17 cellular contexts compared by ENCODE assay signal in genomic region chr20:11822116-11822794, GRCh38.
"Had no signal": no experiment of that assay in that cellular context is flagged by ENCODE, and none has a peak within 500 bp of the region (broad histone marks: within the 10 kb centered on the region; RNA-seq: fewer than 3 reads in every experiment).

No MANE protein-coding gene starts in this region.

- H3K9me3 ChIP-seq: left lung, psoas muscle, tibial artery had no signal

- FAIRE-seq: frontal cortex, urothelium cell line had no signal

- ATAC-seq: activated naive CD8-positive, alpha-beta T cell treated with anti-CD3 and anti-CD28 coated beads, Interleukin-2, amount 50 U/mL, for 24 hours; activated T-cell treated with anti-CD3 and anti-CD28 coated beads, Interleukin-2, amount 50 U/mL, for 4 hours; left lung; psoas muscle; right cardiac atrium; stimulated activated effector memory CD8-positive, alpha-beta T cell treated with anti-CD3 and anti-CD28 coated beads, Interleukin-12 subunit alpha, Interleukin-12 subunit beta, amount 100 ng/mL, for 72 hours had no signal

- DNase-seq: activated CD4-positive, alpha-beta T cell treated with anti-CD3 and anti-CD28 coated beads, Interleukin-2, amount 10 ng/mL, durations not matched to agents 24 days and 14 days; activated CD8-positive, alpha-beta memory T cell treated with anti-CD3 and anti-CD28 coated beads, Interleukin-2, amount 50 U/mL, for 4 hours; activated naive CD4-positive, alpha-beta T cell treated with anti-CD3 and anti-CD28 coated beads, Interleukin-2, amount 10 ng/mL, durations not matched to agents 7 days and 5 days; activated naive CD8-positive, alpha-beta T cell treated with anti-CD3 and anti-CD28 coated beads, Interleukin-2, amount 50 U/mL, for 24 hours; activated T-cell treated with anti-CD3 and anti-CD28 coated beads, Interleukin-2, amount 50 U/mL, for 4 hours; dorsolateral prefrontal cortex; head of caudate nucleus; left lung; occipital lobe; psoas muscle; right cardiac atrium; stimulated activated CD4-positive, alpha-beta T cell treated with anti-CD3 and anti-CD28 coated beads, Interleukin-4, amount 100 ng/mL, for 24 hours; T1000; tibial artery had no signal

- H3K27ac ChIP-seq: dorsolateral prefrontal cortex, left lung, psoas muscle, tibial artery had no signal

- H3K4me3 Mint-ChIP-seq: activated CD4-positive, alpha-beta T cell treated with anti-CD3 and anti-CD28 coated beads, Interleukin-2, amount 10 ng/mL, durations not matched to agents 24 days and 14 days; activated naive CD4-positive, alpha-beta T cell treated with anti-CD3 and anti-CD28 coated beads, Interleukin-2, amount 10 ng/mL, durations not matched to agents 7 days and 5 days; activated naive CD8-positive, alpha-beta T cell treated with anti-CD3 and anti-CD28 coated beads, Interleukin-2, amount 50 U/mL, for 24 hours; activated T-cell treated with anti-CD3 and anti-CD28 coated beads, Interleukin-2, amount 50 U/mL, for 4 hours; stimulated activated effector memory CD8-positive, alpha-beta T cell treated with anti-CD3 and anti-CD28 coated beads, Interleukin-12 subunit alpha, Interleukin-12 subunit beta, amount 100 ng/mL, for 72 hours had no signal

- H3K9me3 Mint-ChIP-seq: activated CD4-positive, alpha-beta T cell treated with anti-CD3 and anti-CD28 coated beads, Interleukin-2, amount 10 ng/mL, durations not matched to agents 24 days and 14 days; activated naive CD4-positive, alpha-beta T cell treated with anti-CD3 and anti-CD28 coated beads, Interleukin-2, amount 10 ng/mL, durations not matched to agents 7 days and 5 days; activated naive CD8-positive, alpha-beta T cell treated with anti-CD3 and anti-CD28 coated beads, Interleukin-2, amount 50 U/mL, for 24 hours; activated T-cell treated with anti-CD3 and anti-CD28 coated beads, Interleukin-2, amount 50 U/mL, for 4 hours had no signal

- H3K27me3 ChIP-seq: dorsolateral prefrontal cortex, left lung, tibial artery had no signal

- H3K36me3 ChIP-seq: left lung, tibial artery had no signal

- H3K4me3 ChIP-seq: dorsolateral prefrontal cortex, left lung, psoas muscle, tibial artery had no signal

- H3K4me1 ChIP-seq: left lung, psoas muscle, tibial artery had no signal

- H3K27ac Mint-ChIP-seq: activated CD4-positive, alpha-beta T cell treated with anti-CD3 and anti-CD28 coated beads, Interleukin-2, amount 10 ng/mL, durations not matched to agents 24 days and 14 days; activated naive CD4-positive, alpha-beta T cell treated with anti-CD3 and anti-CD28 coated beads, Interleukin-2, amount 10 ng/mL, durations not matched to agents 7 days and 5 days; activated naive CD8-positive, alpha-beta T cell treated with anti-CD3 and anti-CD28 coated beads, Interleukin-2, amount 50 U/mL, for 24 hours; stimulated activated effector memory CD8-positive, alpha-beta T cell treated with anti-CD3 and anti-CD28 coated beads, Interleukin-12 subunit alpha, Interleukin-12 subunit beta, amount 100 ng/mL, for 72 hours had no signal

- H3K36me3 Mint-ChIP-seq: activated naive CD4-positive, alpha-beta T cell treated with anti-CD3 and anti-CD28 coated beads, Interleukin-2, amount 10 ng/mL, durations not matched to agents 7 days and 5 days; stimulated activated effector memory CD8-positive, alpha-beta T cell treated with anti-CD3 and anti-CD28 coated beads, Interleukin-12 subunit alpha, Interleukin-12 subunit beta, amount 100 ng/mL, for 72 hours had no signal

- H3K4me1 Mint-ChIP-seq: activated CD4-positive, alpha-beta T cell treated with anti-CD3 and anti-CD28 coated beads, Interleukin-2, amount 10 ng/mL, durations not matched to agents 24 days and 14 days; activated naive CD4-positive, alpha-beta T cell treated with anti-CD3 and anti-CD28 coated beads, Interleukin-2, amount 10 ng/mL, durations not matched to agents 7 days and 5 days; activated naive CD8-positive, alpha-beta T cell treated with anti-CD3 and anti-CD28 coated beads, Interleukin-2, amount 50 U/mL, for 24 hours; stimulated activated effector memory CD8-positive, alpha-beta T cell treated with anti-CD3 and anti-CD28 coated beads, Interleukin-12 subunit alpha, Interleukin-12 subunit beta, amount 100 ng/mL, for 72 hours had no signal

- H3K27me3 Mint-ChIP-seq: activated CD4-positive, alpha-beta T cell treated with anti-CD3 and anti-CD28 coated beads, Interleukin-2, amount 10 ng/mL, durations not matched to agents 24 days and 14 days; activated naive CD4-positive, alpha-beta T cell treated with anti-CD3 and anti-CD28 coated beads, Interleukin-2, amount 10 ng/mL, durations not matched to agents 7 days and 5 days; activated naive CD8-positive, alpha-beta T cell treated with anti-CD3 and anti-CD28 coated beads, Interleukin-2, amount 50 U/mL, for 24 hours had no signal
